1 cellular context compared by ENCODE assay signal in the genomic region with DNA sequence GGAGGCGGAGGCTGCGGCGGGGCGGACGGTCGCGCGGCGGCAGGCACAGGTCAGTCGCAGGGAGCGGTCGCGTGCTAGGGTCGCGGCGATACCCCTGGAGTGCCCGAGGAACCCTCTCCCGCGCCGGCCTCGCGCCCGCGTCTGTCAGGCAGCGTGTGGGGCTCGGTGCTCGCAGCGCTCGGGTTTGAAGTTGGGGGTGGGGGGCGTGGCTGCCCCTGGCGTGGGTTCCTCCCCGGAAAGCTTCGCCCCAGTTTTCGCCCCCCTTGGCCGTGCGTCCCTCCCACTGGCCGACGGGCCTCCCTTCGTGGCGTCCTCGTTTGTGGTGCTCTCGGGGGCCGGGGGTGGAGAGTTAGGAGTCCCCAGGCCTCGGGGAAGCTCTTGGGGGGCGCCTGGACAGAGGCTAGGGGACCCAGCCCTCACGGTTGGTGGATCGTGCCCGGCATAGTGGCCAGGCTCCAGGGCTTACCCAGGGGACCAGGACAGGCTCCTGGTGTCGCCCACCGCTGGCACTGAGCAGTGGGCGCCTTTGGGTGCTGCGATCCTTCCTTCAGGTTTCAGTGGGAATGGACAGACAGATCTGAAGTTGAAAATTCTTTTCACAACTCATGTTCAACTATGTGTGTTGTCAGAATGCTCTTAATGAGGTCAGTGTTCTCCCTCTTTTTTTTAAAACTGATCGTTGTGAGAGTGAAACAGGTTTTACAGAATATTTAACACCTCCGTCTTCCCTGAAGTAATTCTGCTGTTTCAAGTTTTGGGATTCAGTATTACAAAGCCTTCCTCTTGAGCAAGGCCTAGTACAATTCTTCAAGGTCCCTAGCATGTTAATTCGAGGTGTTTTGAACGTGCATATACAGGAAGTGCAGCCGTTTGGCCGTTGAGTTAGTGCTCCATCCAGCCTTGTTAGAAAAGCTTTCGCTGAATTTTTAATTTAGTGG.
TF ChIP-seq lines count a peak whose summit lies in the region.

No MANE protein-coding gene starts in this region.

TF ChIP-seq in H1, 55 proteins besides CTCF, POLR2A, EP300 and RAD21 (continued from another document):
- TF ChIP-seq HDAC2 (IDR thresholded peaks at IDR 0.05; ENCODE audit: borderline replicate concordance in 1 of 2, low read depth in 2 of 2, low read length in 2 of 2) (peak in 1 of 2 experiments; percentile 64; a peak in 1 of 4 replicates), SIN3A (conservative IDR thresholded peaks at IDR 0.05 in 1 of 2, IDR thresholded peaks at IDR 0.05 in 1 of 2; ENCODE audit: low read depth in 1 of 2, low read length in 2 of 2) (no peak), CBX8 (IDR thresholded peaks at IDR 0.05; ENCODE audit: borderline replicate concordance, low read depth, low read length) (no peak), KDM4A (IDR thresholded peaks at IDR 0.05; ENCODE audit: low read depth, low read length, severe bottlenecking) (peak; percentile 8), PHF8 (conservative IDR thresholded peaks at IDR 0.05; ENCODE audit: low read depth, low read length) (peak; percentile 46; the same call in 1 of the 2 replicates), RXRA (IDR thresholded peaks at IDR 0.05; ENCODE audit: insufficient read depth, low read depth, low read length) (no peak)
- TF ChIP-seq, protein P1, sequence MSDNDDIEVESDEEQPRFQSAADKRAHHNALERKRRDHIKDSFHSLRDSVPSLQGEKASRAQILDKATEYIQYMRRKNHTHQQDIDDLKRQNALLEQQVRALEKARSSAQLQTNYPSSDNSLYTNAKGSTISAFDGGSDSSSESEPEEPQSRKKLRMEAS (IDR thresholded peaks at IDR 0.05) = peak; percentile 57; the same call in 1 of the 2 replicates
- TF ChIP-seq, protein P2, sequence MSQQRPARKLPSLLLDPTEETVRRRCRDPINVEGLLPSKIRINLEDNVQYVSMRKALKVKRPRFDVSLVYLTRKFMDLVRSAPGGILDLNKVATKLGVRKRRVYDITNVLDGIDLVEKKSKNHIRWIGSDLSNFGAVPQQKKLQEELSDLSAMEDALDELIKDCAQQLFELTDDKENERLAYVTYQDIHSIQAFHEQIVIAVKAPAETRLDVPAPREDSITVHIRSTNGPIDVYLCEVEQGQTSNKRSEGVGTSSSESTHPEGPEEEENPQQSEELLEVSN (IDR thresholded peaks at IDR 0.05) = 0 out of 2 replicates have a peak, but pooled peaks have one; percentile 19
